Comparison of ENCODE assay signal across 10 cellular contexts in the genomic region with DNA sequence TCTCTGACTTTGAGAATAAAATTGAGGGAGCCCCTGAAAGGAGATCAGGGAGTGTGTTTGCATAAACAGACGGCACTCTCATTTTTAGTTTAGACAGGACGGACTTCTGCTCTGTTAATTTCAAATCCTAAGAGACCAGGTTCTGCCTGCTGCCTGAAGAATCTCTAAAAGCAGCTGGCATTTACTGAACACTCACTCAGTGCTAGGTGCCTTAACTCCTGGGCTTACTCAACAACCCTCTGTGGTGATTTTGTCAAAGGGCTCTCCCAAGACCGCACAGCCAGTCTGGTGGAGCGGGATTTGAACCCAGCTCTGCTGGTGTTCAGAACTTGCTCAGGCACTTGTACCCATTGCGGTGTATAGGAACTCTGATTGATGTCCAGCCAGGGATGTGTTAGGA. TPM values are rescaled to one million over a fixed set of nuclear protein-coding genes. Genes with fewer than 3 reads are reported as not detected.
DNase-seq lines count a peak whose midpoint lies in the region; ATAC-seq, FAIRE-seq and TF ChIP-seq lines count a peak whose summit lies in the region.
"Had no signal": no experiment of that assay in that cellular context is flagged by ENCODE, and none has a peak within 500 bp of the region (broad histone marks: within the 10 kb centered on the region; RNA-seq: fewer than 3 reads in every experiment).

No MANE protein-coding gene starts in this region.

- H3K4me2 ChIP-seq in KMS-11 (peak overlapping the region; percentile 78; the same call in 1 of the 2 replicates), K562 (ENCODE audit: insufficient read depth, low read length) (peak overlapping the region; percentile 88)

- no TSS peak for BruUV-seq in K562 (replicated peaks; lab: Mats Ljungman, UMichigan)

- TF ChIP-seq POLR2A in K562 (conservative IDR thresholded peaks at IDR 0.05) = no peak

- peak overlapping the region; percentile 99 for H3K27ac Mint-ChIP-seq in CD4-positive, alpha-beta T cell
- H3K27ac Mint-ChIP-seq in natural killer cell treated with Interleukin-12 subunit alpha and Interleukin-12 subunit beta and Interleukin-15 and Interleukin-18, amount 100 ng/mL, for 72 hours = peak overlapping the region; percentile 90 to 96

- H3K9me1 ChIP-seq in K562 (ENCODE audit: control insufficient read depth, insufficient read depth, low read length) = no peaks in the 10 kb centered on the region

- DNase-seq in CD4-positive, alpha-beta T cell = no peak
- DNase-seq in K562 (ENCODE audit: extremely low read depth in 1 of 4, low spot score in 3 of 4) (peak in 1 of 4 experiments; percentile 5), RCC 7860 (ENCODE audit: low spot score) (no peak), NCI-H345 treated with DMSO at 0.1 percent for 48 hours (lab: John Stamatoyannopoulos, UW; ENCODE audit: unreplicated experiment) (no peak), middle frontal gyrus (ENCODE audit: extremely low spot score, low spot score) (no peak)
- no peak for DNase-seq in natural killer cell treated with Interleukin-12 subunit alpha and Interleukin-12 subunit beta and Interleukin-15 and Interleukin-18, amount 100 ng/mL, for 72 hours (ENCODE audit: low spot score)
- DNase-seq: NCI-H524 had no signal

- H3K4me1 ChIP-seq in KMS-11 (ENCODE audit: low read depth, poor library complexity, severe bottlenecking) = peaks cover 22% of the 10 kb centered on the region
- peaks cover 51 to 52% of the 10 kb centered on the region in 2 experiments for H3K4me1 ChIP-seq in K562 (replicated peaks in 1 of 2; ENCODE audit: control insufficient read depth in 2 of 2, insufficient read depth in 2 of 2, low read length in 2 of 2)

- peak overlapping the region; percentile 96 for H3K27ac ChIP-seq in CD4-positive, alpha-beta T cell (ENCODE audit: low read depth, low read length)
- H3K27ac ChIP-seq in KMS-11 = no peak overlapping the region
- H3K27ac ChIP-seq in K562 (ENCODE audit: extremely low read depth, low read depth, low read length) = peak overlapping the region; percentile 42; the same call in 1 of the 3 replicates

- no peak for TF ChIP-seq RAD21 in K562 (CRISPR knock-in tag; conservative IDR thresholded peaks at IDR 0.05 in 1 of 2, IDR thresholded peaks at IDR 0.05 in 1 of 2)

- peaks cover 74% of the 10 kb centered on the region for H3K4me1 Mint-ChIP-seq in CD4-positive, alpha-beta T cell (ENCODE audit: low read depth)
- peaks cover 53 to 64% of the 10 kb centered on the region in 2 donors for H3K4me1 Mint-ChIP-seq in natural killer cell treated with Interleukin-12 subunit alpha and Interleukin-12 subunit beta and Interleukin-15 and Interleukin-18, amount 100 ng/mL, for 72 hours (ENCODE audit: low read depth in 2 of 2)

- H3K27me3 Mint-ChIP-seq in CD4-positive, alpha-beta T cell = no peaks in the 10 kb centered on the region
- no peaks in the 10 kb centered on the region for H3K27me3 Mint-ChIP-seq in natural killer cell treated with Interleukin-12 subunit alpha and Interleukin-12 subunit beta and Interleukin-15 and Interleukin-18, amount 100 ng/mL, for 72 hours

- TF ChIP-seq CTCF in CD4-positive, alpha-beta T cell (IDR thresholded peaks at IDR 0.05) = no peak
- TF ChIP-seq CTCF in KMS-11 (conservative IDR thresholded peaks at IDR 0.05; ENCODE audit: low read depth, low read length) = no peak
- TF ChIP-seq CTCF in K562 (IDR thresholded peaks at IDR 0.05 in 2 of 3, conservative IDR thresholded peaks at IDR 0.05 in 1 of 3; ENCODE audit: insufficient read depth in 2 of 3, low read depth in 1 of 3, low read length in 3 of 3) = no peak

- intact Hi-C loops in CD4-positive, alpha-beta T cell (cut with DNase I, micrococcal nuclease) = loop anchor here in 1 of 2 experiments (5.0 kb wide), 1 partner anchor 164 kb away; the partner anchor contains the start of gene RHOF
- intact Hi-C loops in K562 (cut with micrococcal nuclease) = loop anchor here (5.0 kb wide), 1 partner anchor 34 kb away; no protein-coding TSS in a partner anchor

- H2AFZ ChIP-seq in KMS-11 (ENCODE audit: low read depth) = no peak overlapping the region
- no peak overlapping the region for H2AFZ ChIP-seq in K562 (ENCODE audit: low read depth, low read length)

- no peak overlapping the region for H3K9ac ChIP-seq in KMS-11
- H3K9ac ChIP-seq in K562 (ENCODE audit: insufficient read depth in 1 of 2, low read depth in 2 of 2, low read length in 2 of 2) = peak overlapping the region in 1 of 2 experiments; percentile 73; a peak in 3 of 4 replicates

- no peaks in the 10 kb centered on the region for H4K20me1 ChIP-seq in KMS-11 (ENCODE audit: insufficient read depth)
- H4K20me1 ChIP-seq in K562 (replicated peaks; ENCODE audit: control insufficient read depth, insufficient read depth, low read length) = peaks cover 8% of the 10 kb centered on the region

- in situ Hi-C loops in K562 (cut with MboI) = no loop called here

- POLR2A ChIA-PET in CD4-positive, alpha-beta T cell (lab: Charles Lee) = interaction anchor here (0.8 to 7.0 kb wide), 10 partner anchors 8 to 173 kb away, joined by 3 to 193 read pairs (median 32); partner anchors contain the start of genes KDM2B and MORN3
- POLR2A ChIA-PET in K562 (lab: Yijun Ruan, JAX) = interaction anchor here (1.0 to 2.0 kb wide), 2 partner anchors 28 to 76 kb away, joined by 3 to 7 read pairs; no protein-coding TSS in a partner anchor

- no peak for FAIRE-seq in K562 (lab: Jason Lieb, UNC)
- FAIRE-seq in RCC 7860 (lab: Jason Lieb, UNC) = no peak
- FAIRE-seq: G401.6 had no signal

- 71% methylated on average over 5 of the region's 5 CpGs for WGBS in K562 (ENCODE audit: insufficient coverage, low coverage, missing lambda C conversion rate)

- no peaks in the 10 kb centered on the region for H3K36me3 ChIP-seq in KMS-11 (ENCODE audit: insufficient read depth)
- peaks cover 17% of the 10 kb centered on the region; the same call in 1 of the 3 replicates for H3K36me3 ChIP-seq in K562 (ENCODE audit: control insufficient read depth, insufficient read depth, low read length)

- TF ChIP-seq EP300 in K562 (IDR thresholded peaks at IDR 0.05; ENCODE audit: low read length) = no peak

- H3K4me3 ChIP-seq in KMS-11 (IDR thresholded peaks at IDR 0.05; ENCODE audit: insufficient read depth, low read depth, low read length) (no peak overlapping the region), K562 (peak overlapping the region; percentile 90)

- H3K9me3 ChIP-seq in CD4-positive, alpha-beta T cell (ENCODE audit: control insufficient read depth, low read length) = no peaks in the 10 kb centered on the region
- no peaks in the 10 kb centered on the region for H3K9me3 ChIP-seq in K562 (replicated peaks; ENCODE audit: control insufficient read depth, insufficient read depth, low read depth, low read length)

- H3K36me3 Mint-ChIP-seq in CD4-positive, alpha-beta T cell (ENCODE audit: low read depth) = peaks cover 54% of the 10 kb centered on the region
- H3K36me3 Mint-ChIP-seq in natural killer cell treated with Interleukin-12 subunit alpha and Interleukin-12 subunit beta and Interleukin-15 and Interleukin-18, amount 100 ng/mL, for 72 hours = no peaks in the 10 kb centered on the region

- H3K79me2 ChIP-seq in KMS-11 (ENCODE audit: insufficient read depth, low read depth) (no peaks in the 10 kb centered on the region; the same call in 1 of the 2 replicates), K562 (ENCODE audit: control insufficient read depth, insufficient read depth, low read length) (peaks cover 60% of the 10 kb centered on the region)

- H3K4me3 Mint-ChIP-seq in CD4-positive, alpha-beta T cell = peak overlapping the region; percentile 99
- H3K4me3 Mint-ChIP-seq in natural killer cell treated with Interleukin-12 subunit alpha and Interleukin-12 subunit beta and Interleukin-15 and Interleukin-18, amount 100 ng/mL, for 72 hours = peak overlapping the region; percentile 89

- H3K27me3 ChIP-seq in CD4-positive, alpha-beta T cell (ENCODE audit: control insufficient read depth, insufficient read depth, low read length) = no peaks in the 10 kb centered on the region
- H3K27me3 ChIP-seq in KMS-11 (ENCODE audit: insufficient read depth, low read depth) (no peaks in the 10 kb centered on the region), K562 (ENCODE audit: control insufficient read depth in 2 of 2, insufficient read depth in 2 of 2, low read length in 2 of 2) (no peaks in the 10 kb centered on the region)

- ATAC-seq in CD4-positive, alpha-beta T cell (ENCODE audit: poor library complexity) = no peak
- ATAC-seq in K562 (no peak), GM19023 (IDR thresholded peaks at IDR 0.05; ENCODE audit: unreplicated experiment) (no peak)
- no peak for ATAC-seq in natural killer cell treated with Interleukin-12 subunit alpha and Interleukin-12 subunit beta and Interleukin-15 and Interleukin-18, amount 100 ng/mL, for 72 hours

- H3K9me3 Mint-ChIP-seq in CD4-positive, alpha-beta T cell = no peaks in the 10 kb centered on the region
- no peaks in the 10 kb centered on the region for H3K9me3 Mint-ChIP-seq in natural killer cell treated with Interleukin-12 subunit alpha and Interleukin-12 subunit beta and Interleukin-15 and Interleukin-18, amount 100 ng/mL, for 72 hours

- CTCF ChIA-PET in CD4-positive, alpha-beta T cell (lab: Charles Lee) = interaction anchor here (0.6 to 6.1 kb wide), 6 partner anchors 21 to 1188 kb away, joined by 3 to 62 read pairs (median 19); partner anchors contain the start of genes MORN3 and RHOF
- CTCF ChIA-PET in K562 (lab: Yijun Ruan, JAX; ENCODE audit: low intra/inter-chr PET ratio) = interaction anchor here (0.6 kb wide), 1 partner anchor 162 kb away, joined by 3 read pairs; no protein-coding TSS in a partner anchor

RNA-seq across cellular contexts. Expression of gene ORAI1, which starts 2.2 kb away (rescaled TPM):
- total RNA-seq in CD4-positive, alpha-beta T cell = 10 to 100 TPM; 39.7 to 42.3 TPM
- 8.2 and 28.4 TPM in 2 replicates for total RNA-seq in K562 (2011; cell fraction: chromatin; rRNA removed; ENCODE audit: low replicate concordance)
- 44.5 and 57.0 TPM in 2 replicates for total RNA-seq in K562 (2011; cell fraction: nucleolus; rRNA removed)
- total RNA-seq in K562 (2011; cell fraction: nucleoplasm; rRNA removed) = 25.6 and 29.5 TPM in 2 replicates
- total RNA-seq in K562 (2014; rRNA removed) (9.8 and 13.2 TPM in 2 replicates), K562 (2014; rRNA removed; fragmentation: Illumina TruSeq; extraction: Trizol) (2.2 and 2.6 TPM in 2 replicates), K562 (2015; rRNA removed; fragmentation: Illumina TruSeq; extraction: Trizol) (9.3 and 9.4 TPM in 2 replicates), K562 (2021) (23.8 and 24.4 TPM in 2 replicates)
- polyA plus RNA-seq in K562 (2011; rRNA removed) (9.3 and 15.7 TPM in 2 replicates), K562 (2014; fragmentation: Illumina TruSeq; extraction: Trizol) (5.5 and 16.0 TPM in 2 replicates), K562 (2014; fragmentation: Nextera tagmentation; extraction: Ambion mirVana) (1 to 10 TPM; 2.9 to 3.7 TPM), K562 (2014; rRNA removed) (18.1 and 26.9 TPM in 2 replicates)
- 18.2 and 58.0 TPM in 2 replicates for polyA plus RNA-seq in K562 (2011; cell fraction: cytosol; rRNA removed)
- polyA plus RNA-seq in K562 (2011; cell fraction: nucleus; rRNA removed) = 9.6 and 14.9 TPM in 2 replicates
- 25.0 and 36.1 TPM in 2 replicates for polyA plus RNA-seq in K562 (2012)
- polyA minus RNA-seq in K562 (2011; rRNA and poly(A)+ RNA removed) = 5.4 and 7.7 TPM in 2 replicates
- 29.4 and 32.0 TPM in 2 replicates for polyA minus RNA-seq in K562 (2011; cell fraction: cytosol; rRNA and poly(A)+ RNA removed)
- polyA minus RNA-seq in K562 (2011; cell fraction: nucleus; rRNA and poly(A)+ RNA removed) = 7.9 and 9.3 TPM in 2 replicates
- total RNA-seq in natural killer cell treated with Interleukin-12 subunit alpha and Interleukin-12 subunit beta and Interleukin-15 and Interleukin-18, amount 100 ng/mL, for 72 hours = 10 to 100 TPM; 40.5 to 43.9 TPM

RNA-seq across cellular contexts. Expression of gene MORN3, which starts 40.9 kb away (rescaled TPM):
- total RNA-seq in CD4-positive, alpha-beta T cell = 10 to 100 TPM in 1 of 2 experiments, 1 to 10 TPM in 1; 9.8 to 11.9 TPM
- 0.14 and 0.25 TPM in 2 replicates for total RNA-seq in K562 (2011; cell fraction: chromatin; rRNA removed; ENCODE audit: low replicate concordance)
- 0.17 TPM in 1 of 2 replicates, not detected in the other for total RNA-seq in K562 (2011; cell fraction: nucleolus; rRNA removed)
- 0.31 TPM in 1 of 2 replicates, not detected in the other for total RNA-seq in K562 (2011; cell fraction: nucleoplasm; rRNA removed)
- 0.09 and 0.12 TPM in 2 replicates for total RNA-seq in K562 (2014; rRNA removed)
- 0.22 and 0.26 TPM in 2 replicates for total RNA-seq in K562 (2014; rRNA removed; fragmentation: Illumina TruSeq; extraction: Trizol)
- total RNA-seq in K562 (2015; rRNA removed; fragmentation: Illumina TruSeq; extraction: Trizol) = 0.11 TPM in 2 replicates
- total RNA-seq in K562 (2021) = 0.22 TPM in 2 replicates
- 0.20 and 0.28 TPM in 2 replicates for polyA plus RNA-seq in K562 (2011; rRNA removed)
- polyA plus RNA-seq in K562 (2011; cell fraction: cytosol; rRNA removed) = 0.32 and 0.39 TPM in 2 replicates
- 0.07 and 0.29 TPM in 2 replicates for polyA plus RNA-seq in K562 (2011; cell fraction: nucleus; rRNA removed)
- 0.18 and 0.25 TPM in 2 replicates for polyA plus RNA-seq in K562 (2012)
- polyA plus RNA-seq in K562 (2014; fragmentation: Illumina TruSeq; extraction: Trizol) = 0.19 and 0.32 TPM in 2 replicates
- under 1 TPM; 0.25 to 0.27 TPM for polyA plus RNA-seq in K562 (2014; fragmentation: Nextera tagmentation; extraction: Ambion mirVana)
- polyA plus RNA-seq in K562 (2014; rRNA removed) = 0.12 and 0.15 TPM in 2 replicates
- 0.11 TPM in 1 of 2 replicates, not detected in the other for polyA minus RNA-seq in K562 (2011; rRNA and poly(A)+ RNA removed)
- polyA minus RNA-seq in K562 (2011; cell fraction: cytosol; rRNA and poly(A)+ RNA removed) = not detected in 2 replicates
- polyA minus RNA-seq in K562 (2011; cell fraction: nucleus; rRNA and poly(A)+ RNA removed) = not detected in 2 replicates
- total RNA-seq in natural killer cell treated with Interleukin-12 subunit alpha and Interleukin-12 subunit beta and Interleukin-15 and Interleukin-18, amount 100 ng/mL, for 72 hours = under 1 TPM; 0.17 to 0.43 TPM

RNA-seq across cellular contexts. Expression of gene KDM2B, which starts 47.7 kb away (rescaled TPM):
- total RNA-seq in CD4-positive, alpha-beta T cell = 10 to 100 TPM; 60.4 to 62.6 TPM
- 59.2 and 97.9 TPM in 2 replicates for total RNA-seq in K562 (2011; cell fraction: chromatin; rRNA removed; ENCODE audit: low replicate concordance)
- total RNA-seq in K562 (2011; cell fraction: nucleolus; rRNA removed) = 48.7 and 51.7 TPM in 2 replicates
- total RNA-seq in K562 (2011; cell fraction: nucleoplasm; rRNA removed) = 38.8 and 40.4 TPM in 2 replicates
- total RNA-seq in K562 (2014; rRNA removed) (29.3 and 37.4 TPM in 2 replicates), K562 (2014; rRNA removed; fragmentation: Illumina TruSeq; extraction: Trizol) (19.9 and 20.7 TPM in 2 replicates), K562 (2015; rRNA removed; fragmentation: Illumina TruSeq; extraction: Trizol) (22.5 and 23.0 TPM in 2 replicates), K562 (2021) (46.8 and 50.5 TPM in 2 replicates)
- polyA plus RNA-seq in K562 (2011; rRNA removed) (17.8 and 29.3 TPM in 2 replicates), K562 (2014; fragmentation: Illumina TruSeq; extraction: Trizol) (29.2 and 41.2 TPM in 2 replicates), K562 (2014; fragmentation: Nextera tagmentation; extraction: Ambion mirVana) (1 to 10 TPM; 7.4 to 9.1 TPM), K562 (2014; rRNA removed) (29.4 and 33.6 TPM in 2 replicates)
- 17.5 and 31.8 TPM in 2 replicates for polyA plus RNA-seq in K562 (2011; cell fraction: cytosol; rRNA removed)
- 86.1 and 88.9 TPM in 2 replicates for polyA plus RNA-seq in K562 (2011; cell fraction: nucleus; rRNA removed)
- polyA plus RNA-seq in K562 (2012) = 41.7 and 43.1 TPM in 2 replicates
- 24.6 and 35.2 TPM in 2 replicates for polyA minus RNA-seq in K562 (2011; rRNA and poly(A)+ RNA removed)
- polyA minus RNA-seq in K562 (2011; cell fraction: cytosol; rRNA and poly(A)+ RNA removed) = 19.4 and 32.6 TPM in 2 replicates
- 17.5 and 27.2 TPM in 2 replicates for polyA minus RNA-seq in K562 (2011; cell fraction: nucleus; rRNA and poly(A)+ RNA removed)
- total RNA-seq in natural killer cell treated with Interleukin-12 subunit alpha and Interleukin-12 subunit beta and Interleukin-15 and Interleukin-18, amount 100 ng/mL, for 72 hours = 10 to 100 TPM; 35.9 to 60.1 TPM

Comparison
In these comparisons a context has a peak if more than half of its experiments do, and no peak if none do; other contexts are left out.
1. RNA of gene MORN3, which starts 40.9 kb away (total RNA-seq): 9.8 to 11.9 TPM in CD4-positive, alpha-beta T cell; 0.17 to 0.43 TPM in natural killer cell treated with Interleukin-12 subunit alpha and Interleukin-12 subunit beta and Interleukin-15 and Interleukin-18, amount 100 ng/mL, for 72 hours and 0.09 to 0.31 TPM in K562; every median in the first group is over 4 times any median in the second.